ENCODE assay signal across 8 cellular contexts in genomic region chr11:67262731-67263675, GRCh38. TPM values are rescaled to one million over a fixed set of nuclear protein-coding genes. Genes with fewer than 3 reads are reported as not detected.
A peak's percentile ranks its signal among the peaks of the same experiment; 100 is the strongest.
DNase-seq lines count a peak whose midpoint lies in the region; ATAC-seq and TF ChIP-seq lines count a peak whose summit lies in the region.

No MANE protein-coding gene starts in this region.

- no peaks in the 10 kb centered on the region for H3K9me3 Mint-ChIP-seq in activated T-cell treated with anti-CD3 and anti-CD28 coated beads, Interleukin-2, amount 50 U/mL, for 24 hours
- peaks cover 0 to 3% (median 0%) of the 10 kb centered on the region in 11 donors for H3K9me3 Mint-ChIP-seq in naive thymus-derived CD4-positive, alpha-beta T cell

- peaks cover 14 to 29% of the 10 kb centered on the region in 2 donors for H3K4me1 ChIP-seq in naive thymus-derived CD4-positive, alpha-beta T cell (ENCODE audit: control insufficient read depth in 2 of 2, insufficient read depth in 2 of 2, low read length in 2 of 2)
- H3K4me1 ChIP-seq in testis = peaks cover 26% of the 10 kb centered on the region

- no peaks in the 10 kb centered on the region for H3K9me3 ChIP-seq in naive thymus-derived CD4-positive, alpha-beta T cell (ENCODE audit: control insufficient read depth in 2 of 3, low read length in 3 of 3)
- no peaks in the 10 kb centered on the region for H3K9me3 ChIP-seq in testis

- peaks cover 0 to 9% (median 0%) of the 10 kb centered on the region in 3 experiments for H3K36me3 ChIP-seq in naive thymus-derived CD4-positive, alpha-beta T cell (ENCODE audit: control insufficient read depth in 2 of 3, insufficient read depth in 3 of 3, low read length in 3 of 3)
- no peaks in the 10 kb centered on the region for H3K36me3 ChIP-seq in testis (ENCODE audit: low read depth, missing control alignments)

- H3K27ac ChIP-seq in naive thymus-derived CD4-positive, alpha-beta T cell (ENCODE audit: low read depth, low read length) = no peak overlapping the region
- H3K27ac ChIP-seq in testis = peak overlapping the region in 1 of 2 donors; percentile 23

- CTCF ChIA-PET in naive thymus-derived CD4-positive, alpha-beta T cell (lab: Charles Lee) = interaction anchor here (0.5 to 4.9 kb wide), 21 partner anchors 9 to 118 kb away, joined by 3 to 85 read pairs (median 6); partner anchors contain the start of genes ANKRD13D, POLD4 and SSH3

- intact Hi-C loops in naive thymus-derived CD4-positive, alpha-beta T cell (cut with micrococcal nuclease) = loop anchor here (1.0 kb wide), 5 partner anchors 10 to 119 kb away; no protein-coding TSS in a partner anchor
- intact Hi-C loops in testis (cut with DNase I; ENCODE audit: low total_unique reads) = no loop called here

- DNase-seq in Daoy (ENCODE audit: low read depth) (peak; percentile 83), OCI-M2 (lab: John Stamatoyannopoulos, UW; ENCODE audit: unreplicated experiment) (peak; percentile 18), testis (peak; percentile 86)
- DNase-seq in Jurkat, Clone E6-1 (ENCODE audit: low read depth, low spot score) = peak; percentile 69
- DNase-seq in activated T-cell treated with anti-CD3 and anti-CD28 coated beads, Interleukin-2, amount 50 U/mL, for 24 hours = peak; percentile 82
- peak in 8 of 9 donors; percentile 58 to 73 (median 68) for DNase-seq in naive thymus-derived CD4-positive, alpha-beta T cell

- TF ChIP-seq CTCF in testis (IDR thresholded peaks at IDR 0.05) = peak; percentile 74 to 80 (median 78)

- 56 to 72% methylated on average over 22 of the region's 22 CpGs for WGBS in testis, 2 donors

- peaks cover 57% of the 10 kb centered on the region for H3K4me1 Mint-ChIP-seq in activated T-cell treated with anti-CD3 and anti-CD28 coated beads, Interleukin-2, amount 50 U/mL, for 24 hours (ENCODE audit: low read depth)
- peaks cover 15 to 65% (median 39%) of the 10 kb centered on the region in 7 donors for H3K4me1 Mint-ChIP-seq in naive thymus-derived CD4-positive, alpha-beta T cell

- peak overlapping the region; percentile 34 for H3K4me3 Mint-ChIP-seq in activated T-cell treated with anti-CD3 and anti-CD28 coated beads, Interleukin-2, amount 50 U/mL, for 24 hours
- H3K4me3 Mint-ChIP-seq in naive thymus-derived CD4-positive, alpha-beta T cell = peak overlapping the region; percentile 54 to 81 (median 74)

- H3K27me3 Mint-ChIP-seq in activated T-cell treated with anti-CD3 and anti-CD28 coated beads, Interleukin-2, amount 50 U/mL, for 24 hours = no peaks in the 10 kb centered on the region
- no peaks in the 10 kb centered on the region for H3K27me3 Mint-ChIP-seq in naive thymus-derived CD4-positive, alpha-beta T cell

- H3K27ac Mint-ChIP-seq in activated T-cell treated with anti-CD3 and anti-CD28 coated beads, Interleukin-2, amount 50 U/mL, for 24 hours = peak overlapping the region; percentile 71
- peak overlapping the region; percentile 53 to 93 (median 78) for H3K27ac Mint-ChIP-seq in naive thymus-derived CD4-positive, alpha-beta T cell

- ATAC-seq in esophagus mucosa = peak; percentile 67
- peak; percentile 66 for ATAC-seq in naive thymus-derived CD4-positive, alpha-beta T cell
- no peak for ATAC-seq in GM21619 (IDR thresholded peaks at IDR 0.05; ENCODE audit: unreplicated experiment)

- TF ChIP-seq POLR2A in testis (IDR thresholded peaks at IDR 0.05) = no peak

- H3K36me3 Mint-ChIP-seq in activated T-cell treated with anti-CD3 and anti-CD28 coated beads, Interleukin-2, amount 50 U/mL, for 24 hours (ENCODE audit: low read depth) = peaks cover 10% of the 10 kb centered on the region
- peaks cover 0 to 13% (median 9%) of the 10 kb centered on the region in 5 donors for H3K36me3 Mint-ChIP-seq in naive thymus-derived CD4-positive, alpha-beta T cell

- POLR2A ChIA-PET in naive thymus-derived CD4-positive, alpha-beta T cell (lab: Charles Lee) = interaction anchor here (0.6 to 4.9 kb wide), 14 partner anchors 9 to 89 kb away, joined by 3 to 59 read pairs (median 8); partner anchors contain the start of genes ANKRD13D and POLD4

- no peaks in the 10 kb centered on the region for H3K27me3 ChIP-seq in naive thymus-derived CD4-positive, alpha-beta T cell (ENCODE audit: control insufficient read depth in 2 of 2, insufficient read depth in 2 of 2, low read length in 2 of 2)
- H3K27me3 ChIP-seq in testis = no peaks in the 10 kb centered on the region

- peak overlapping the region; percentile 20 for H3K4me3 ChIP-seq in Jurkat, Clone E6-1 (ENCODE audit: low read length)
- H3K4me3 ChIP-seq in naive thymus-derived CD4-positive, alpha-beta T cell (ENCODE audit: low read length) = peak overlapping the region; percentile 0
- H3K4me3 ChIP-seq in testis = no peak overlapping the region

RNA-seq across cellular contexts. Expression of gene GRK2, which starts 3.3 kb away (rescaled TPM):
- 27.5 and 54.1 TPM in 2 replicates for total RNA-seq in Daoy (2014; rRNA removed; shearing (Covaris generic))
- polyA plus RNA-seq in Jurkat, Clone E6-1 (2012; ENCODE audit: insufficient read depth, insufficient read length) = 140 TPM
- total RNA-seq in esophagus mucosa (61.6 TPM), testis (10 to 100 TPM; 64.3 to 87.6 TPM)
- total RNA-seq in naive thymus-derived CD4-positive, alpha-beta T cell = 100 to 1,000 TPM; 305 to 399 (median 322) TPM
- polyA plus RNA-seq in naive thymus-derived CD4-positive, alpha-beta T cell = 10 to 100 TPM; 18.5 to 38.0 TPM
- 45.6 TPM for polyA plus RNA-seq in testis (ENCODE audit: insufficient read depth, low read depth, low replicate concordance)

RNA-seq across cellular contexts. Expression of gene ANKRD13D, which starts 26.1 kb away (rescaled TPM):
- total RNA-seq in Daoy (2014; rRNA removed; shearing (Covaris generic)) = 13.1 and 24.0 TPM in 2 replicates
- polyA plus RNA-seq in Jurkat, Clone E6-1 (2012; ENCODE audit: insufficient read depth, insufficient read length) = 58.7 TPM
- total RNA-seq in esophagus mucosa (45.2 TPM), testis (10 to 100 TPM; 66.2 to 73.3 TPM)
- total RNA-seq in naive thymus-derived CD4-positive, alpha-beta T cell = 100 to 1,000 TPM; 161 to 286 (median 191) TPM
- 10 to 100 TPM in 1 of 2 donors, 1 to 10 TPM in 1; 6.3 to 19.5 TPM for polyA plus RNA-seq in naive thymus-derived CD4-positive, alpha-beta T cell
- 32.8 TPM for polyA plus RNA-seq in testis (ENCODE audit: insufficient read depth, low read depth, low replicate concordance)

RNA-seq across cellular contexts. Expression of gene SSH3, which starts 40.3 kb away (rescaled TPM):
- 2.9 and 6.9 TPM in 2 replicates for total RNA-seq in Daoy (2014; rRNA removed; shearing (Covaris generic))
- 1.0 TPM for polyA plus RNA-seq in Jurkat, Clone E6-1 (2012; ENCODE audit: insufficient read depth, insufficient read length)
- total RNA-seq in esophagus mucosa (78.4 TPM), testis (1 to 10 TPM; 6.9 to 9.8 TPM)
- total RNA-seq in naive thymus-derived CD4-positive, alpha-beta T cell = 10 to 100 TPM in 4 of 5 experiments, 1 to 10 TPM in 1; 8.8 to 23.8 (median 15.0) TPM
- polyA plus RNA-seq in naive thymus-derived CD4-positive, alpha-beta T cell = 1 to 10 TPM; 1.1 to 4.9 TPM
- 8.6 TPM for polyA plus RNA-seq in testis (ENCODE audit: insufficient read depth, low read depth, low replicate concordance)

Comparison
In these comparisons a context has a peak if more than half of its experiments do, and no peak if none do; other contexts are left out.
1. DNase-seq: peak in every context shown above with its lines; median percentile 86 in testis; 83 in Daoy; 82 in activated T-cell treated with anti-CD3 and anti-CD28 coated beads, Interleukin-2, amount 50 U/mL, for 24 hours; 69 in Jurkat, Clone E6-1; 68 in naive thymus-derived CD4-positive, alpha-beta T cell; 18 in OCI-M2.
2. H3K4me3 ChIP-seq: peak in Jurkat, Clone E6-1 (single experiment) and naive thymus-derived CD4-positive, alpha-beta T cell (single experiment); none in testis (0 of 2).